ENCODE assay signal across 8 cellular contexts in genomic region chr2:179263015-179263414, GRCh38. TPM values are rescaled to one million over a fixed set of nuclear protein-coding genes. Genes with fewer than 3 reads are reported as not detected.
DNase-seq lines count a peak whose midpoint lies in the region; ATAC-seq and TF ChIP-seq lines count a peak whose summit lies in the region.

No MANE protein-coding gene starts in this region.

- H4K20me1 ChIP-seq in SK-N-SH (ENCODE audit: insufficient read depth) = no peaks in the 10 kb centered on the region

- H3K4me1 Mint-ChIP-seq in activated CD8-positive, alpha-beta T cell treated with anti-CD3 and anti-CD28 coated beads for 36 hours (ENCODE audit: low read depth) = peaks cover 4% of the 10 kb centered on the region

- H3K27ac ChIP-seq in SK-N-SH (ENCODE audit: low read depth in 2 of 2, low read length in 1 of 2) = no peak overlapping the region

- H3K9me3 ChIP-seq in SK-N-SH = no peaks in the 10 kb centered on the region
- peaks cover 5% of the 10 kb centered on the region for H3K9me3 ChIP-seq in iPS-18c (ENCODE audit: control insufficient read depth, insufficient read depth, low read length)

- TF ChIP-seq EP300 in SK-N-SH (IDR thresholded peaks at IDR 0.05; ENCODE audit: borderline replicate concordance in 1 of 2, low read depth in 1 of 2, low read length in 1 of 2) = no peak

- peaks cover 31% of the 10 kb centered on the region for H3K27me3 Mint-ChIP-seq in activated CD8-positive, alpha-beta T cell treated with anti-CD3 and anti-CD28 coated beads for 36 hours

- 47% methylated on average over 4 of the region's 4 CpGs for WGBS in SK-N-SH (ENCODE audit: low lambda C conversion rate)

- no peak for TF ChIP-seq RAD21 in SK-N-SH (IDR thresholded peaks at IDR 0.05; ENCODE audit: low read length)

- no peak overlapping the region for H3K27ac Mint-ChIP-seq in activated CD8-positive, alpha-beta T cell treated with anti-CD3 and anti-CD28 coated beads for 36 hours

- H3K4me1 ChIP-seq in SK-N-SH (ENCODE audit: control insufficient read depth in 1 of 2, insufficient read depth in 2 of 2, low read depth in 1 of 2, low read length in 1 of 2) = peaks cover 6 to 10% of the 10 kb centered on the region in 2 experiments; a peak in 3 of 4 replicates

- peak overlapping the region; percentile 82; the same call in 1 of the 2 replicates for H3K9ac ChIP-seq in SK-N-SH

- ATAC-seq in SK-N-SH treated with all-trans-retinoic acid at 6 μM for 48 hours = no peak
- ATAC-seq in activated CD8-positive, alpha-beta T cell treated with anti-CD3 and anti-CD28 coated beads for 36 hours = no peak
- ATAC-seq in GM19397 (IDR thresholded peaks at IDR 0.05; ENCODE audit: unreplicated experiment) = no peak

- DNase-seq in SK-N-SH = no peak
- DNase-seq in activated CD8-positive, alpha-beta T cell treated with anti-CD3 and anti-CD28 coated beads for 36 hours = no peak
- peak; percentile 56 for DNase-seq in stromal cell of bone marrow (ENCODE audit: low read depth)
- no peak for DNase-seq in NCI-H524 (lab: John Stamatoyannopoulos, UW)
- no peak for DNase-seq in midbrain (lab: John Stamatoyannopoulos, UW)

- no peaks in the 10 kb centered on the region for H3K27me3 ChIP-seq in SK-N-SH (ENCODE audit: insufficient read depth)

- POLR2A ChIA-PET in SK-N-SH (lab: Yijun Ruan, JAX) = no interaction called here
- POLR2A ChIA-PET in activated CD8-positive, alpha-beta T cell treated with anti-CD3 and anti-CD28 coated beads for 36 hours (lab: Charles Lee) = no interaction called here

- peaks cover 11% of the 10 kb centered on the region for H3F3A ChIP-seq in SK-N-SH (replicated peaks; ENCODE audit: insufficient read depth)

- intact Hi-C loops in activated CD8-positive, alpha-beta T cell treated with anti-CD3 and anti-CD28 coated beads for 36 hours (cut with micrococcal nuclease) = no loop called here

- peak overlapping the region; percentile 87 to 93; a peak in 3 of 4 replicates for H3K4me3 ChIP-seq in SK-N-SH (ENCODE audit: low read depth in 2 of 2, low read length in 1 of 2)
- peak overlapping the region; percentile 82; the same call in 1 of the 2 replicates for H3K4me3 ChIP-seq in iPS-18c (ENCODE audit: insufficient read depth, low read depth, low read length)

- H3K9me3 Mint-ChIP-seq in activated CD8-positive, alpha-beta T cell treated with anti-CD3 and anti-CD28 coated beads for 36 hours = no peaks in the 10 kb centered on the region

- peaks cover 0 to 3% of the 10 kb centered on the region in 2 experiments for H3K36me3 ChIP-seq in SK-N-SH (replicated peaks in 1 of 2; ENCODE audit: control insufficient read depth in 1 of 2, insufficient read depth in 2 of 2, low read length in 1 of 2)

- CTCF ChIA-PET in SK-N-SH (lab: Yijun Ruan, JAX) = interaction anchor here (0.7 to 1.4 kb wide), 5 partner anchors 8 to 407 kb away, joined by 3 to 4 read pairs (median 3); no protein-coding TSS in a partner anchor
- CTCF ChIA-PET in activated CD8-positive, alpha-beta T cell treated with anti-CD3 and anti-CD28 coated beads for 36 hours (lab: Charles Lee) = interaction anchor here (1.0 to 1.4 kb wide), 2 partner anchors 9 to 148 kb away, joined by 3 read pairs; no protein-coding TSS in a partner anchor

- H3K4me3 Mint-ChIP-seq in activated CD8-positive, alpha-beta T cell treated with anti-CD3 and anti-CD28 coated beads for 36 hours = peak overlapping the region; percentile 77

- peak overlapping the region; percentile 88 for H3K4me2 ChIP-seq in SK-N-SH

- no peak overlapping the region for H2AFZ ChIP-seq in SK-N-SH (ENCODE audit: low read depth)

- no peak for TF ChIP-seq CTCF in SK-N-SH (IDR thresholded peaks at IDR 0.05)
- TF ChIP-seq CTCF in activated CD8-positive, alpha-beta T cell treated with anti-CD3 and anti-CD28 coated beads for 36 hours (IDR thresholded peaks at IDR 0.05) = no peak

- H3K9me2 ChIP-seq in SK-N-SH = no peaks in the 10 kb centered on the region

- peaks cover 58% of the 10 kb centered on the region for H3K79me2 ChIP-seq in SK-N-SH (ENCODE audit: insufficient read depth)

- H3K36me3 Mint-ChIP-seq in activated CD8-positive, alpha-beta T cell treated with anti-CD3 and anti-CD28 coated beads for 36 hours (ENCODE audit: low read depth) = no peaks in the 10 kb centered on the region

TF ChIP-seq in SK-N-SH, 30 proteins besides CTCF, POLR2A, EP300 and RAD21 (continues in another document):
- TF ChIP-seq PBX3 (IDR thresholded peaks at IDR 0.05) (no peak), NRF1 (IDR thresholded peaks at IDR 0.05; ENCODE audit: low read depth, low read length) (no peak), TAF1 (IDR thresholded peaks at IDR 0.05; ENCODE audit: borderline replicate concordance, low read depth, low read length) (no peak), IRF3 (IDR thresholded peaks at IDR 0.05; ENCODE audit: low read depth, low read length) (no peak), YY1 (IDR thresholded peaks at IDR 0.05; ENCODE audit: low read depth) (no peak)

TF ChIP-seq in SK-N-SH treated with all-trans-retinoic acid at 6 μM for 48 hours, 23 proteins besides CTCF, POLR2A, EP300 and RAD21 (continues in another document):
- no peak for TF ChIP-seq ESRRG (CRISPR knock-in tag; IDR thresholded peaks at IDR 0.05)
- TF ChIP-seq ISL1 (CRISPR knock-in tag; IDR thresholded peaks at IDR 0.05) = no peak
- TF ChIP-seq GLIS3 (CRISPR knock-in tag; IDR thresholded peaks at IDR 0.05) = no peak
- no peak for TF ChIP-seq OSR1 (CRISPR knock-in tag; IDR thresholded peaks at IDR 0.05)
- no peak for TF ChIP-seq ZNF70 (CRISPR knock-in tag; IDR thresholded peaks at IDR 0.05)
- TF ChIP-seq TCF4 (CRISPR knock-in tag; IDR thresholded peaks at IDR 0.05; ENCODE audit: borderline replicate concordance) = no peak
- TF ChIP-seq SNAI2 (CRISPR knock-in tag; IDR thresholded peaks at IDR 0.05) = no peak
- TF ChIP-seq ZFP3 (CRISPR knock-in tag; IDR thresholded peaks at IDR 0.05) = no peak
- TF ChIP-seq TOX (CRISPR knock-in tag; IDR thresholded peaks at IDR 0.05; ENCODE audit: borderline replicate concordance) = no peak
- TF ChIP-seq PATZ1 (CRISPR knock-in tag; IDR thresholded peaks at IDR 0.05; ENCODE audit: borderline replicate concordance) = no peak
- no peak for TF ChIP-seq ARNTL (CRISPR knock-in tag; IDR thresholded peaks at IDR 0.05; ENCODE audit: borderline replicate concordance, low read depth)
- TF ChIP-seq POU6F1 (CRISPR knock-in tag; IDR thresholded peaks at IDR 0.05; ENCODE audit: borderline replicate concordance, low read depth) = no peak
- TF ChIP-seq PPARA (CRISPR knock-in tag; IDR thresholded peaks at IDR 0.05; ENCODE audit: borderline replicate concordance) = no peak
- no peak for TF ChIP-seq ZC3H10 (CRISPR knock-in tag; IDR thresholded peaks at IDR 0.05)
- no peak for TF ChIP-seq ZNF8 (CRISPR knock-in tag; IDR thresholded peaks at IDR 0.05)
- no peak for TF ChIP-seq ZFP30 (CRISPR knock-in tag; IDR thresholded peaks at IDR 0.05)
- no peak for TF ChIP-seq CREB5 (CRISPR knock-in tag; IDR thresholded peaks at IDR 0.05; ENCODE audit: low read depth)
- no peak for TF ChIP-seq ZNF565 (CRISPR knock-in tag; conservative IDR thresholded peaks at IDR 0.05; ENCODE audit: low read depth)

RNA-seq across cellular contexts. Expression of gene SESTD1, which starts 1.6 kb away (rescaled TPM):
- polyA plus RNA-seq in SK-N-SH (2012; rRNA removed) = 4.6 and 5.1 TPM in 2 replicates
- polyA plus RNA-seq in SK-N-SH (2012; cell fraction: cytosol; rRNA removed) = 6.4 and 7.1 TPM in 2 replicates
- 8.3 and 12.1 TPM in 2 replicates for polyA plus RNA-seq in SK-N-SH (2012; cell fraction: nucleus; rRNA removed)
- total RNA-seq in activated CD8-positive, alpha-beta T cell treated with anti-CD3 and anti-CD28 coated beads for 36 hours = 1 to 10 TPM; 2.6 to 5.6 TPM
